8 cellular contexts compared by ENCODE assay signal in the genomic region with DNA sequence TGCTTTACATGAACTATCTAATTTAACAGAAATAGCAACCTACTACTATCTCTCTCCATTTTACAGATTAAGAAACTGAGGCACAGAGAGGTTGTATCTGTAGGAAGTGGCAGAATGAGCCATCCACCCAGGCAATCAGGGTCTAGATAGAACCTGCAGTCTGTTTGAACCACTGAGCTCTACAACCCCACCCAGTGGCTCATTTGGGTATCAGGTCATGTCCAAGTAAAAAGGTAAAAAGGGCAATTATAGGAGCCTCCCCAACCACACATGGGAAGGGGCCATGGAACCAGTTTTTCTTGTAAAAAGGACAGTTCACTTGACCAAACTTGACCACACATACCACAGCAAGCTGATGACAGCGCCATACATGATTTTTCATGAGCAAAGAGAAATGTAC.
A peak's percentile ranks its signal among the peaks of the same experiment; 100 is the strongest.
DNase-seq lines count a peak whose midpoint lies in the region; ATAC-seq, FAIRE-seq and TF ChIP-seq lines count a peak whose summit lies in the region.

No MANE protein-coding gene starts in this region.

- H3K4me3 Mint-ChIP-seq in CD14-positive monocyte = peak overlapping the region in 1 of 2 donors; percentile 13

- no peak overlapping the region for H2AFZ ChIP-seq in endothelial cell of umbilical vein (ENCODE audit: low read depth, low read length)

- FAIRE-seq in endothelial cell of umbilical vein (lab: Jason Lieb, UNC) = no peak

- H3K9me1 ChIP-seq in endothelial cell of umbilical vein (replicated peaks; ENCODE audit: control insufficient read depth, extremely low read depth, insufficient read depth, low read length) = no peaks in the 10 kb centered on the region

- H3K4me2 ChIP-seq in endothelial cell of umbilical vein (ENCODE audit: insufficient read depth, low read length) = no peak overlapping the region

- H3K9me3 Mint-ChIP-seq in CD14-positive monocyte = peaks cover 0 to 10% (median 3%) of the 10 kb centered on the region in 7 donors

- H3K36me3 Mint-ChIP-seq in CD14-positive monocyte = no peaks in the 10 kb centered on the region

- H3K4me3 ChIP-seq in endothelial cell of umbilical vein (replicated peaks in 1 of 3; ENCODE audit: insufficient read depth in 1 of 3, low read depth in 1 of 3, low read length in 3 of 3) = no peak overlapping the region
- H3K4me3 ChIP-seq in upper lobe of right lung = no peak overlapping the region

- no peak overlapping the region for H3K27ac Mint-ChIP-seq in CD14-positive monocyte

- no peaks in the 10 kb centered on the region for H3K27me3 ChIP-seq in endothelial cell of umbilical vein (ENCODE audit: control insufficient read depth in 2 of 2, insufficient read depth in 2 of 2, low read length in 2 of 2)
- H3K27me3 ChIP-seq in upper lobe of right lung = no peaks in the 10 kb centered on the region

- CTCF ChIA-PET in endothelial cell of umbilical vein (lab: Charles Lee) = interaction anchor here (1.2 kb wide), 1 partner anchor 12 kb away, joined by 5 read pairs; no protein-coding TSS in a partner anchor

- no peaks in the 10 kb centered on the region for H3K79me2 ChIP-seq in endothelial cell of umbilical vein (ENCODE audit: control insufficient read depth, insufficient read depth, low read length)

- intact Hi-C loops in CD14-positive monocyte (cut with micrococcal nuclease) (no loop called here), endothelial cell of umbilical vein (cut with micrococcal nuclease) (loop anchor here (10.0 kb wide), 1 partner anchor 227 kb away; no protein-coding TSS in a partner anchor), upper lobe of right lung (cut with DNase I) (no loop called here)

- dilution Hi-C loops in endothelial cell of umbilical vein (cut with MboI; ENCODE audit: extremely low pct_ligation_motif_present, low sequenced_read_pairs) = no loop called here

- POLR2A ChIA-PET in endothelial cell of umbilical vein (lab: Charles Lee) = no interaction called here

- H3K27ac ChIP-seq in endothelial cell of umbilical vein (ENCODE audit: insufficient read depth, low read depth, low read length) (no peak overlapping the region), upper lobe of right lung (no peak overlapping the region)

- DNase-seq in CD14-positive monocyte (ENCODE audit: low spot score) (no peak), NCI-H524 (lab: John Stamatoyannopoulos, UW) (peak; percentile 25 to 74), endothelial cell of umbilical vein (ENCODE audit: low read depth, low spot score) (no peak), upper lobe of right lung (no peak), retina (no peak), NCI-H1105 treated with DMSO at 0.1 percent for 48 hours (lab: John Stamatoyannopoulos, UW) (no peak)

- peak; percentile 53 for TF ChIP-seq CTCF in CD14-positive monocyte (IDR thresholded peaks at IDR 0.05)
- TF ChIP-seq CTCF in endothelial cell of umbilical vein (IDR thresholded peaks at IDR 0.05; ENCODE audit: extremely low read depth in 1 of 2, insufficient read depth in 1 of 2, low read depth in 1 of 2, low read length in 2 of 2) = peak; percentile 25 to 34
- peak; percentile 50 for TF ChIP-seq CTCF in upper lobe of right lung (IDR thresholded peaks at IDR 0.05)

- H3K36me3 ChIP-seq in endothelial cell of umbilical vein (ENCODE audit: control insufficient read depth in 2 of 2, extremely low read depth in 1 of 2, insufficient read depth in 2 of 2, low read length in 2 of 2) = no peaks in the 10 kb centered on the region
- no peaks in the 10 kb centered on the region for H3K36me3 ChIP-seq in upper lobe of right lung

- H3K4me1 ChIP-seq in endothelial cell of umbilical vein (ENCODE audit: control insufficient read depth, extremely low read depth, insufficient read depth, low read length) = no peaks in the 10 kb centered on the region
- no peaks in the 10 kb centered on the region for H3K4me1 ChIP-seq in upper lobe of right lung

- no peaks in the 10 kb centered on the region for H3K4me1 Mint-ChIP-seq in CD14-positive monocyte

- no peak for TF ChIP-seq POLR2A in endothelial cell of umbilical vein (IDR thresholded peaks at IDR 0.05; ENCODE audit: low read depth, low read length)

- no TSS peak for BruUV-seq in endothelial cell of umbilical vein (replicated peaks; lab: Mats Ljungman, UMichigan)

- H3K9me3 ChIP-seq in endothelial cell of umbilical vein (replicated peaks; ENCODE audit: control insufficient read depth, insufficient read depth, low read length) (no peaks in the 10 kb centered on the region), upper lobe of right lung (no peaks in the 10 kb centered on the region)

- no peak overlapping the region for H3K9ac ChIP-seq in endothelial cell of umbilical vein (replicated peaks; ENCODE audit: extremely low read depth, insufficient read depth, low read length)

- no peaks in the 10 kb centered on the region for H3K27me3 Mint-ChIP-seq in CD14-positive monocyte (ENCODE audit: low read depth in 3 of 3)

- peak; percentile 54 for ATAC-seq in GM18909 (IDR thresholded peaks at IDR 0.05; ENCODE audit: poor library complexity, unreplicated experiment)
- ATAC-seq in upper lobe of right lung = peak; percentile 71
- no peak for ATAC-seq in HG03521 (IDR thresholded peaks at IDR 0.05; ENCODE audit: unreplicated experiment)

- no peaks in the 10 kb centered on the region for H4K20me1 ChIP-seq in endothelial cell of umbilical vein (replicated peaks; ENCODE audit: control insufficient read depth, extremely low read depth, insufficient read depth, low read length)

TF ChIP-seq in endothelial cell of umbilical vein, 7 proteins besides CTCF, POLR2A, EP300 and RAD21:
- no peak for TF ChIP-seq POLR2AphosphoS5 (IDR thresholded peaks at IDR 0.05; ENCODE audit: insufficient read depth, low read depth, low read length)
- TF ChIP-seq GATA2 (IDR thresholded peaks at IDR 0.05; ENCODE audit: insufficient read depth, insufficient read length, low read depth, low read length) = no peak
- TF ChIP-seq MYC (IDR thresholded peaks at IDR 0.05; ENCODE audit: low read depth, low read length) = no peak
- TF ChIP-seq, protein P1, sequence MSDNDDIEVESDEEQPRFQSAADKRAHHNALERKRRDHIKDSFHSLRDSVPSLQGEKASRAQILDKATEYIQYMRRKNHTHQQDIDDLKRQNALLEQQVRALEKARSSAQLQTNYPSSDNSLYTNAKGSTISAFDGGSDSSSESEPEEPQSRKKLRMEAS (IDR thresholded peaks at IDR 0.05; ENCODE audit: insufficient read depth, insufficient read length) = no peak
- TF ChIP-seq JUN (IDR thresholded peaks at IDR 0.05; ENCODE audit: borderline replicate concordance, insufficient read depth, insufficient read length, low read depth) = no peak
- TF ChIP-seq FOS (IDR thresholded peaks at IDR 0.05; ENCODE audit: borderline replicate concordance, insufficient read depth, low read length) = no peak
- no peak for TF ChIP-seq EZH2 (IDR thresholded peaks at IDR 0.05; ENCODE audit: borderline replicate concordance, low read depth, low read length, severe bottlenecking)

Comparison
In these comparisons a context has a peak if more than half of its experiments do, and no peak if none do; other contexts are left out.
1. DNase-seq: peak in NCI-H524 (2 of 2); none in CD14-positive monocyte (single experiment), endothelial cell of umbilical vein (single experiment), upper lobe of right lung (single experiment), retina (single experiment) and NCI-H1105 treated with DMSO at 0.1 percent for 48 hours (single experiment).
2. Peak in every context shown above with its lines, with median percentiles within 50 percentile points of each other: CTCF ChIP-seq.